1 cellular context compared by ENCODE assay signal in the genomic region with DNA sequence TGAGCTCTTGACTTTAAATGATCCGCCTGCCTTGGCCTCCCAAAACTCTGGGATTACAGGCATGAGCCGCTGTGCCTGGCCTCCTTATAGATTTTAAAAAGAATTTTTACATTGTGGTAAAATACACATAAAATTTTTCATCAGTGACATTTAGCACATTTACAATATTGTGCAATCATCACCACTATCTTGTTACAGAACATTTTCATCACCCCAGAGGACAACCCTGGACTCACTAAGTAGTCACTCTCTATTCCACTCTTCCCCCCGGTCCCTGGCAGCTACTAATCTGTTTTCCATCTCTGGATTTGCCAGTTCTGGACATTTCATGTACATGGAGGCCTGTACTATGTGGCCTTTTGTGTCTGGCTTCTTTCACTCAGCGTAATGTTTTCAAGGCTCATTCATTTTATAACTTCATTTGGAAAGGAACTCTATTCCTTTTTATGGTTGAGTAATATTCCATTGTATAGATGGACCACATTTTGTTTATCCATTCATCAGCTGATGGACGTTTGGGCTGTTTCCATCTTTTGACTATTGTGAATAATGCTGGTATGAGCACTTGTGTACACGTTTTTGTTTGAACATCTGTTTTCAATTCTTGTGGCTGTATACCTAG.
TF ChIP-seq lines count a peak whose summit lies in the region.

No MANE protein-coding gene starts in this region.

TF ChIP-seq in HepG2, 621 proteins besides CTCF, POLR2A, EP300 and RAD21:
- TF ChIP-seq ZNF766 (CRISPR knock-in tag; IDR thresholded peaks at IDR 0.05; ENCODE audit: borderline replicate concordance) (no peak), CEBPB (IDR thresholded peaks at IDR 0.05; ENCODE audit: borderline replicate concordance, low read depth, low read length) (peak; percentile 75)
